ENCODE assay signal across 14 cellular contexts in genomic region chr14:100294213-100294962, GRCh38. TPM values are rescaled to one million over a fixed set of nuclear protein-coding genes. Genes with fewer than 3 reads are reported as not detected.
DNase-seq lines count a peak whose midpoint lies in the region; ATAC-seq, FAIRE-seq and TF ChIP-seq lines count a peak whose summit lies in the region.
"Had no signal": no experiment of that assay in that cellular context is flagged by ENCODE, and none has a peak within 500 bp of the region (broad histone marks: within the 10 kb centered on the region; RNA-seq: fewer than 3 reads in every experiment).

No MANE protein-coding gene starts in this region.

- H3K4me1 Mint-ChIP-seq in T-cell, result peaks cover 0 to 7% (median 0%) of the 10 kb centered on the region in 3 donors
- peaks cover 3% of the 10 kb centered on the region for H3K4me1 Mint-ChIP-seq in endothelial cell (ENCODE audit: unreplicated experiment)

- WGBS in adrenal gland, 4 donors, result 41 to 53% (median 51%) methylated on average over 10 to 12 of the region's 12 CpGs

- no peaks in the 10 kb centered on the region for H3K9me3 ChIP-seq in adrenal gland (replicated peaks in 1 of 3)
- H3K9me3 ChIP-seq in kidney (ENCODE audit: control insufficient read depth in 1 of 2, low read length in 2 of 2), result no peaks in the 10 kb centered on the region
- H3K9me3 ChIP-seq in thoracic aorta, result no peaks in the 10 kb centered on the region

- peak in 1 of 2 donors; percentile 67 for TF ChIP-seq POLR2A in adrenal gland (IDR thresholded peaks at IDR 0.05)

- DNase-seq in adrenal gland (peak in 6 of 7 donors; percentile 71 to 84 (median 79)), kidney (peak; percentile 82), thoracic aorta (ENCODE audit: low spot score) (no peak), T-cell (no peak), endothelial cell (ENCODE audit: low spot score) (no peak), NCI-H774 (lab: John Stamatoyannopoulos, UW) (no peak)
- DNase-seq: dermis blood vessel endothelial cell; DMS53; NCI-H1092 treated with DMSO at 0.1 percent for 48 hours; stimulated activated CD4-positive, alpha-beta T cell treated with anti-CD3 and anti-CD28 coated beads, Interleukin-2, amount 100 ng/mL, for 48 hours had no signal

- H3K9ac ChIP-seq in kidney (ENCODE audit: low read length in 2 of 2), result no peak overlapping the region

- H3K4me3 Mint-ChIP-seq in T-cell (no peak overlapping the region), endothelial cell (ENCODE audit: unreplicated experiment) (no peak overlapping the region)
- H3K4me3 Mint-ChIP-seq: T-helper 2 cell treated with Interferon-gamma antibody and Interleukin-4, amounts not matched to agents 5 μg/mL and 100 μg/mL, for 36 hours had no signal

- H3K36me3 Mint-ChIP-seq in T-cell, result no peaks in the 10 kb centered on the region
- H3K36me3 Mint-ChIP-seq in endothelial cell (ENCODE audit: low read depth, unreplicated experiment), result peaks cover 3% of the 10 kb centered on the region

- TF ChIP-seq CTCF in adrenal gland (IDR thresholded peaks at IDR 0.05) (no peak), kidney (IDR thresholded peaks at IDR 0.05; ENCODE audit: borderline replicate concordance, extremely low read depth, insufficient read depth) (peak; percentile 4), thoracic aorta (IDR thresholded peaks at IDR 0.05) (no peak), endothelial cell (IDR thresholded peaks at IDR 0.05; ENCODE audit: unreplicated experiment) (no peak)

- no peaks in the 10 kb centered on the region for H3K9me3 Mint-ChIP-seq in T-cell
- no peaks in the 10 kb centered on the region for H3K9me3 Mint-ChIP-seq in endothelial cell (ENCODE audit: unreplicated experiment)
- H3K9me3 Mint-ChIP-seq: T-helper 2 cell treated with Interferon-gamma antibody and Interleukin-4, amounts not matched to agents 5 μg/mL and 100 μg/mL, for 36 hours had no signal

- no peak for FAIRE-seq in kidney (lab: Jason Lieb, UNC)

- H3K27me3 ChIP-seq in adrenal gland (no peaks in the 10 kb centered on the region), thoracic aorta (replicated peaks; ENCODE audit: insufficient read depth) (no peaks in the 10 kb centered on the region)

- H3K27ac ChIP-seq in adrenal gland (peak overlapping the region; percentile 51 to 92 (median 73)), kidney (ENCODE audit: low read depth in 2 of 2, low read length in 2 of 2) (peak overlapping the region; percentile 68 to 75), thoracic aorta (peak overlapping the region; percentile 45 to 56)
- H3K27ac ChIP-seq: HL-60 had no signal

- H3K27ac Mint-ChIP-seq in T-cell, result peak overlapping the region in 1 of 2 donors; percentile 16
- no peak overlapping the region for H3K27ac Mint-ChIP-seq in endothelial cell (ENCODE audit: unreplicated experiment)
- H3K27ac Mint-ChIP-seq: T-helper 2 cell treated with Interferon-gamma antibody and Interleukin-4, amounts not matched to agents 5 μg/mL and 100 μg/mL, for 36 hours had no signal

- H3K4me3 ChIP-seq in adrenal gland, result no peak overlapping the region
- H3K4me3 ChIP-seq in kidney (ENCODE audit: low read length in 2 of 2), result no peak overlapping the region
- no peak overlapping the region for H3K4me3 ChIP-seq in thoracic aorta

- POLR2A ChIA-PET in T-cell (lab: Charles Lee), result no interaction called here

- peaks cover 24 to 41% of the 10 kb centered on the region in 2 donors for H3K4me1 ChIP-seq in adrenal gland (replicated peaks in 1 of 2)
- peaks cover 14 to 36% of the 10 kb centered on the region in 2 donors for H3K4me1 ChIP-seq in kidney (ENCODE audit: control insufficient read depth in 1 of 2, insufficient read depth in 1 of 2, low read depth in 1 of 2, low read length in 2 of 2)
- peaks cover 21 to 46% of the 10 kb centered on the region in 2 donors for H3K4me1 ChIP-seq in thoracic aorta (ENCODE audit: control insufficient read depth in 1 of 2, low read depth in 2 of 2)

- intact Hi-C loops in adrenal gland (cut with DNase I) (no loop called here), kidney (cut with DNase I) (no loop called here)

- CTCF ChIA-PET in T-cell (lab: Charles Lee), result no interaction called here

- peaks cover 0 to 22% of the 10 kb centered on the region in 2 donors for H3K36me3 ChIP-seq in adrenal gland (replicated peaks in 1 of 2)
- H3K36me3 ChIP-seq in kidney (ENCODE audit: control insufficient read depth in 1 of 2, insufficient read depth in 2 of 2, low read length in 2 of 2), result peaks cover 0 to 9% of the 10 kb centered on the region in 2 donors
- H3K36me3 ChIP-seq in thoracic aorta, result peaks cover 14% of the 10 kb centered on the region

- ATAC-seq in GM21423 (IDR thresholded peaks at IDR 0.05; ENCODE audit: unreplicated experiment), result peak; percentile 42
- no peak for ATAC-seq in thoracic aorta (ENCODE audit: insufficient number of reproducible peaks, low FRiP score, low read depth)
- no peak for ATAC-seq in T-cell (replicated peaks in 1 of 4)

- H3K27me3 Mint-ChIP-seq in T-cell, result no peaks in the 10 kb centered on the region
- H3K27me3 Mint-ChIP-seq in endothelial cell (ENCODE audit: unreplicated experiment), result peaks cover 11% of the 10 kb centered on the region

RNA-seq across cellular contexts. Expression of gene SLC25A29, which starts 11.9 kb away (rescaled TPM):
- total RNA-seq in adrenal gland (100 to 1,000 TPM in 2 of 8 donors, 10 to 100 TPM in 6; 34.4 to 118 (median 88.4) TPM), kidney (152 TPM), thoracic aorta (10 to 100 TPM; 54.2 to 80.6 TPM), T-cell (10 to 100 TPM in 4 of 5 donors, 1 to 10 TPM in 1; 4.7 to 74.1 (median 33.4) TPM), endothelial cell (ENCODE audit: unreplicated experiment) (165 TPM)
- polyA plus RNA-seq in adrenal gland (100 to 1,000 TPM in 2 of 3 donors, 1 to 10 TPM in 1; 9.0 to 277 (median 150) TPM), kidney (ENCODE audit: insufficient read depth, low read depth, low replicate concordance) (88.5 TPM)

RNA-seq across cellular contexts. Expression of gene SLC25A47, which starts 28.8 kb away (rescaled TPM):
- total RNA-seq in adrenal gland (under 1 TPM in 1 of 8 donors, not detected in 7; 0.14 TPM), kidney (not detected), thoracic aorta (not detected), T-cell (under 1 TPM in 1 of 5 donors, not detected in 4; 0.16 TPM), endothelial cell (ENCODE audit: unreplicated experiment) (not detected)
- polyA plus RNA-seq in adrenal gland (under 1 TPM in 1 of 3 donors, not detected in 2; 0.07 TPM), kidney (ENCODE audit: insufficient read depth, low read depth, low replicate concordance) (1.0 TPM)
- total RNA-seq: dermis blood vessel endothelial cell, urinary bladder had no signal

RNA-seq across cellular contexts. Expression of gene YY1, which starts 55.4 kb away (rescaled TPM):
- total RNA-seq in adrenal gland (10 to 100 TPM; 44.3 to 79.7 (median 57.4) TPM), kidney (60.4 TPM), thoracic aorta (10 to 100 TPM; 42.8 to 52.3 TPM), T-cell (10 to 100 TPM; 67.5 to 86.5 (median 74.2) TPM), endothelial cell (ENCODE audit: unreplicated experiment) (81.7 TPM)
- polyA plus RNA-seq in adrenal gland (10 to 100 TPM; 20.1 to 57.3 (median 32.7) TPM), kidney (ENCODE audit: insufficient read depth, low read depth, low replicate concordance) (34.2 TPM)

Comparison
In these comparisons a context has a peak if more than half of its experiments do, and no peak if none do; other contexts are left out.
1. DNase-seq: peak in adrenal gland (6 of 7) and kidney (single experiment); none in thoracic aorta (single experiment), T-cell (0 of 34), endothelial cell (single experiment) and NCI-H774 (single experiment).
2. Peak in every context shown above with its lines, with median percentiles within 50 percentile points of each other: H3K27ac ChIP-seq.